In genomic region chr12:132395192-132395907, GRCh38 we compare ENCODE assay signal across 21 cellular contexts.
A peak's percentile ranks its signal among the peaks of the same experiment; 100 is the strongest.
DNase-seq lines count a peak whose midpoint lies in the region; ATAC-seq and TF ChIP-seq lines count a peak whose summit lies in the region.
"Had no signal": no experiment of that assay in that cellular context is flagged by ENCODE, and none has a peak within 500 bp of the region (broad histone marks: within the 10 kb centered on the region; RNA-seq: fewer than 3 reads in every experiment).

No MANE protein-coding gene starts in this region.

- H3K27me3 ChIP-seq in WERI-Rb-1 (ENCODE audit: insufficient read depth, low read depth, severe bottlenecking) (no peaks in the 10 kb centered on the region), upper lobe of right lung (peaks cover 27% of the 10 kb centered on the region), tibial nerve (peaks cover 0 to 47% of the 10 kb centered on the region in 2 donors)
- H3K27me3 ChIP-seq: SJCRH30 had no signal

- no peak overlapping the region for H3K4me3 ChIP-seq in WERI-Rb-1 (ENCODE audit: low read depth, low read length)
- no peak overlapping the region for H3K4me3 ChIP-seq in upper lobe of right lung
- no peak overlapping the region for H3K4me3 ChIP-seq in tibial nerve
- H3K4me3 ChIP-seq: BLaER1, SJCRH30 had no signal

- DNase-seq in Right ventricle myocardium inferior (ENCODE audit: missing footprints) (peak; percentile 43), left ventricle myocardium superior (no peak), WERI-Rb-1 (peak; percentile 44), posterior vena cava (ENCODE audit: low spot score) (peak; percentile 66), upper lobe of right lung (peak; percentile 61), occipital lobe (lab: John Stamatoyannopoulos, UW) (no peak), tibial nerve (ENCODE audit: low spot score in 2 of 2) (no peak)
- DNase-seq: CD8-positive, alpha-beta T cell; DMS79 treated with DMSO at 0.1 percent for 48 hours; MM.1S; NCI-H1092; NCI-H1436 treated with DMSO at 0.1 percent for 48 hours; NCI-H2029 treated with DMSO at 0.1 percent for 48 hours; NCI-H2171; NCI-H526; PC-3; RPMI8226; SJCRH30 had no signal

- no peak for TF ChIP-seq POLR2A in tibial nerve (IDR thresholded peaks at IDR 0.05)

- WGBS in tibial nerve, 2 donors = 74 to 75% methylated on average over 22 to 24 of the region's 28 CpGs

- no peak for TF ChIP-seq EP300 in tibial nerve (IDR thresholded peaks at IDR 0.05)

- no peaks in the 10 kb centered on the region for H3K36me3 ChIP-seq in WERI-Rb-1
- no peaks in the 10 kb centered on the region for H3K36me3 ChIP-seq in upper lobe of right lung
- no peaks in the 10 kb centered on the region for H3K36me3 ChIP-seq in tibial nerve
- H3K36me3 ChIP-seq: BLaER1, SJCRH30 had no signal

- intact Hi-C loops in Right ventricle myocardium inferior (cut with DNase I) (no loop called here), left ventricle myocardium superior (cut with micrococcal nuclease) (no loop called here), posterior vena cava (cut with DNase I) (no loop called here), upper lobe of right lung (cut with DNase I) (no loop called here)

- H3K4me1 ChIP-seq in upper lobe of right lung (no peaks in the 10 kb centered on the region), tibial nerve (no peaks in the 10 kb centered on the region)
- H3K4me1 ChIP-seq: SJCRH30 had no signal

- H3K9me3 ChIP-seq in WERI-Rb-1 (ENCODE audit: severe bottlenecking) (no peaks in the 10 kb centered on the region), upper lobe of right lung (no peaks in the 10 kb centered on the region), tibial nerve (no peaks in the 10 kb centered on the region)
- H3K9me3 ChIP-seq: BLaER1, SJCRH30 had no signal

- no peak for TF ChIP-seq CTCF in WERI-Rb-1 (IDR thresholded peaks at IDR 0.05; ENCODE audit: low read depth, low read length)
- no peak for TF ChIP-seq CTCF in upper lobe of right lung (IDR thresholded peaks at IDR 0.05)
- TF ChIP-seq CTCF in tibial nerve (IDR thresholded peaks at IDR 0.05) = no peak

- peak overlapping the region; percentile 24; the same call in 1 of the 2 replicates for H3K27ac ChIP-seq in WERI-Rb-1
- H3K27ac ChIP-seq in upper lobe of right lung = no peak overlapping the region
- no peak overlapping the region for H3K27ac ChIP-seq in tibial nerve
- H3K27ac ChIP-seq: BLaER1, SJCRH30 had no signal

- ATAC-seq in Right ventricle myocardium inferior = no peak
- ATAC-seq in left ventricle myocardium superior = no peak
- no peak for ATAC-seq in upper lobe of right lung
- no peak for ATAC-seq in GM19455 (IDR thresholded peaks at IDR 0.05; ENCODE audit: unreplicated experiment)
- ATAC-seq: CD8-positive, alpha-beta T cell; HCT116; PC-3 had no signal

Comparison
In these comparisons a context has a peak if more than half of its experiments do, and no peak if none do; other contexts are left out.
1. DNase-seq: peak in Right ventricle myocardium inferior (single experiment), WERI-Rb-1 (single experiment), posterior vena cava (single experiment) and upper lobe of right lung (single experiment); none in left ventricle myocardium superior (single experiment), occipital lobe (single experiment) and tibial nerve (0 of 2).